1 cellular context compared by ENCODE assay signal in the genomic region with DNA sequence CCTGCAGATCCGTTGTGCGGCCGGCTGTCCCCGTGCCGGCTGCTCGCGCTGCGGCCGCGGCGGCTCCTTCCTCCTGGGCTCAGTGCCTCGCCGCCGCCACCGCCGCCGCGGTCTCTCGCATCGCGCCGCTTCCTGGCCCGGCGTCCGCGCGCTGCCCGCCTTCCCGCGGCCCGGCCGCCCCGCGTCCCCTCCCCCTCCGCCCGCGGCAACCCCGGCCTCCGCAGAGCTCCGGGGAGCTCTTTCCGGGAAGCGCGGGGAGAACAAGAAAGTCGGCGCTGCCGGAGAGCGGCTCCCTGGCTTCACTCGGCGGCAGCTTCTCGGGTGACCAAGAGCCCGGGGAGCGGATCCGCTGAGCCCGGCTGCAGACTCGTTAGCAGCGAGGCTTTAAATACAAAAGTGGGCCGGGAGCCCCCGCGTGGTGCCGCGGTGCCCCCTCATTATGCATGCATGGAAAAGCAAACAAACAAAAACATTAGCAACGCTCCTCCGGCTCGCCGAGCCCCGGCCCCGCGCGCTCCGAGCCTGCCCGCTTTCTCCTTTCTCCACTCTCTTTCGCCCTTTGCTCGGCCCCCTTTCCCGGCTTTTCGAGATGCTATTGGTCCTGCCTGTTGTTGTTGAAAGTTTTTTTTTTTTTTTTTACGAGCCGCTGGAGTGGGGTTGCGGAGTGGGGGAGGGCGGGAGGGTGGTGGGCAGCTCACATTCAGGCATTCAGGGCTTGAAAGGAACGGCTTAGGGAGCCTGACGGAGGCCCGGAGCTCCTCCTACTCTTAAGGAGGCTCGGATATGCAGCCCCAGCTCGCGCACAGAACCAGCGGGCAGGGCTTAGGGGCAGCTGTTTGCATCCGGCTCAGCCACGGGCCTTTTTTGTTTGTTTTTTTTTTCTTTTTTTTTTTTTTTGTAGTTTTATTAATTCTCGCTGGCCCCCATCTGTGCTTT.
TF ChIP-seq lines count a peak whose summit lies in the region.

A gene with protein sequence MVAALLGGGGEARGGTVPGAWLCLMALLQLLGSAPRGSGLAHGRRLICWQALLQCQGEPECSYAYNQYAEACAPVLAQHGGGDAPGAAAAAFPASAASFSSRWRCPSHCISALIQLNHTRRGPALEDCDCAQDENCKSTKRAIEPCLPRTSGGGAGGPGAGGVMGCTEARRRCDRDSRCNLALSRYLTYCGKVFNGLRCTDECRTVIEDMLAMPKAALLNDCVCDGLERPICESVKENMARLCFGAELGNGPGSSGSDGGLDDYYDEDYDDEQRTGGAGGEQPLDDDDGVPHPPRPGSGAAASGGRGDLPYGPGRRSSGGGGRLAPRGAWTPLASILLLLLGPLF (minus strand): TSS at position 361 of the 936 bp plus-strand sequence. CDS start 727 bp downstream, outside the sequence.

TF ChIP-seq in K562, 482 proteins besides CTCF, POLR2A, EP300 and RAD21:
- TF ChIP-seq SIN3A (IDR thresholded peaks at IDR 0.05; ENCODE audit: borderline replicate concordance in 2 of 2, control insufficient read depth in 1 of 2, low read depth in 2 of 2, low read length in 2 of 2) (no peak), ZNF507 (tag; conservative IDR thresholded peaks at IDR 0.05) (no peak), ELF4 (CRISPR knock-in tag; IDR thresholded peaks at IDR 0.05) (no peak), ETS2 (tag; IDR thresholded peaks at IDR 0.05; ENCODE audit: borderline replicate concordance, poor library complexity, severe bottlenecking) (no peak), CREM (IDR thresholded peaks at IDR 0.05; ENCODE audit: low read depth) (no peak), FOXA3 (CRISPR knock-in tag; conservative IDR thresholded peaks at IDR 0.05 in 1 of 2, IDR thresholded peaks at IDR 0.05 in 1 of 2) (no peak), RBM15 (IDR thresholded peaks at IDR 0.05; ENCODE audit: insufficient read depth, low read length) (no peak), MAFF (IDR thresholded peaks at IDR 0.05; ENCODE audit: low read length) (no peak), SUPT5H (IDR thresholded peaks at IDR 0.05) (no peak), SMARCB1 (IDR thresholded peaks at IDR 0.05; ENCODE audit: insufficient read length, low read depth) (no peak), RAD51 (IDR thresholded peaks at IDR 0.05; ENCODE audit: borderline replicate concordance, low read depth) (no peak), HNRNPK (IDR thresholded peaks at IDR 0.05; ENCODE audit: low read depth, low read length, poor library complexity, severe bottlenecking) (no peak), SMAD1 (IDR thresholded peaks at IDR 0.05; ENCODE audit: low read depth, low read length, partially characterized antibody) (no peak), SIN3B (IDR thresholded peaks at IDR 0.05; ENCODE audit: low read depth) (no peak), KDM2B (CRISPR knock-in tag; IDR thresholded peaks at IDR 0.05) (no peak), BDP1 (IDR thresholded peaks at IDR 0.05; ENCODE audit: insufficient read depth, insufficient read length) (no peak)
- TF ChIP-seq, protein P1, sequence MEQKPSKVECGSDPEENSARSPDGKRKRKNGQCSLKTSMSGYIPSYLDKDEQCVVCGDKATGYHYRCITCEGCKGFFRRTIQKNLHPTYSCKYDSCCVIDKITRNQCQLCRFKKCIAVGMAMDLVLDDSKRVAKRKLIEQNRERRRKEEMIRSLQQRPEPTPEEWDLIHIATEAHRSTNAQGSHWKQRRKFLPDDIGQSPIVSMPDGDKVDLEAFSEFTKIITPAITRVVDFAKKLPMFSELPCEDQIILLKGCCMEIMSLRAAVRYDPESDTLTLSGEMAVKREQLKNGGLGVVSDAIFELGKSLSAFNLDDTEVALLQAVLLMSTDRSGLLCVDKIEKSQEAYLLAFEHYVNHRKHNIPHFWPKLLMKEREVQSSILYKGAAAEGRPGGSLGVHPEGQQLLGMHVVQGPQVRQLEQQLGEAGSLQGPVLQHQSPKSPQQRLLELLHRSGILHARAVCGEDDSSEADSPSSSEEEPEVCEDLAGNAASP (IDR thresholded peaks at IDR 0.05): no peak
- TF ChIP-seq, protein P2, sequence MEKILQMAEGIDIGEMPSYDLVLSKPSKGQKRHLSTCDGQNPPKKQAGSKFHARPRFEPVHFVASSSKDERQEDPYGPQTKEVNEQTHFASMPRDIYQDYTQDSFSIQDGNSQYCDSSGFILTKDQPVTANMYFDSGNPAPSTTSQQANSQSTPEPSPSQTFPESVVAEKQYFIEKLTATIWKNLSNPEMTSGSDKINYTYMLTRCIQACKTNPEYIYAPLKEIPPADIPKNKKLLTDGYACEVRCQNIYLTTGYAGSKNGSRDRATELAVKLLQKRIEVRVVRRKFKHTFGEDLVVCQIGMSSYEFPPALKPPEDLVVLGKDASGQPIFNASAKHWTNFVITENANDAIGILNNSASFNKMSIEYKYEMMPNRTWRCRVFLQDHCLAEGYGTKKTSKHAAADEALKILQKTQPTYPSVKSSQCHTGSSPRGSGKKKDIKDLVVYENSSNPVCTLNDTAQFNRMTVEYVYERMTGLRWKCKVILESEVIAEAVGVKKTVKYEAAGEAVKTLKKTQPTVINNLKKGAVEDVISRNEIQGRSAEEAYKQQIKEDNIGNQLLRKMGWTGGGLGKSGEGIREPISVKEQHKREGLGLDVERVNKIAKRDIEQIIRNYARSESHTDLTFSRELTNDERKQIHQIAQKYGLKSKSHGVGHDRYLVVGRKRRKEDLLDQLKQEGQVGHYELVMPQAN (IDR thresholded peaks at IDR 0.05; ENCODE audit: borderline replicate concordance): no peak
TF ChIP-seq in K562: peak in this region for 0.
